ENCODE assay signal across 8 cellular contexts in the genomic region with DNA sequence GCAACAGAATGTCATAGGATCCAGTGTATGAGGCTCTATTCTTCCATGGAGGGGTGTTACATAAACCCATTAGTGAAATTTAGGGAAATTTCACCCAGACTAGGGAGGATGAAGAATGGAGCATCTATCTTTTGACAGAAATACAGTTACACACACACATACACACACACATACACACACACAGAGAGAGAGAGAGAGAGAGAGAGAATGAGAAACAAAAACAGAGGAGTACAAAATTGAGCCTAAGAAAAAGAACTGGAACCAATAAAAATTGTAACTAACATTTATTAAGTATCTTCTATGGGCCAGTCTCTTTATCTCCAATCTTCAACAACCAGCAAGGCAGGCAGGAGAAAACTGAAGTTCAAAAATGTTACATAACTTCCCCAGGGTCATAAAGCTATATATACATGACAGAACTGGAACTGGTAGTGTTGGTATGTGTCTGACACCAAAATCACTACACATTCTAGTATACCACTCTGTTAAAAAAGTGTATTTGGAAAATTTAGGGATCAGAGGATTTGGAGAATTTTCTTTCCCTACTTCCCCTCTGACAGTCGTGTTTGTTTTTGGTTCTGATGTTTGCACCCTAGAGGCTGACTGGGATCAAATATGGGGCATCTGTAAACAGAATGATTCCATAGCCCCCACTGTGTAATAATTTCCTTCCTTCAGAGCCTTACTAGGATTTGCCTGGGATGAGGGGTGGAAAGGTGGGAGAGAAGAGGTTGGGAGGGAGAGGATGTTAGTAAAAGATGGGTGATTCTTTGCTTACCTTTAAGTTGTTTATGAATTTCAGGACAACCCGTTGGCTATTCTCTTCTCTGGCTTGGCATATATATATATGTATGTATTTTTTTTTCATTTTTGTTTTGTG. TPM values are rescaled to one million over a fixed set of nuclear protein-coding genes. Genes with fewer than 3 reads are reported as not detected.
DNase-seq lines count a peak whose midpoint lies in the region; ATAC-seq, FAIRE-seq and TF ChIP-seq lines count a peak whose summit lies in the region.

No MANE protein-coding gene starts in this region.

- no peak for DNase-seq in activated T-cell treated with anti-CD3 and anti-CD28 coated beads, Interleukin-2, amount 50 U/mL, for 4 hours
- DNase-seq in activated T-cell treated with anti-CD3 and anti-CD28 coated beads, Interleukin-2, amount 50 U/mL, for 1 hour: no peak
- DNase-seq in keratinocyte (ENCODE audit: low read depth, low spot score) (no peak), thyroid gland (no peak), NCI-H146 treated with DMSO at 0.1 percent for 48 hours (lab: John Stamatoyannopoulos, UW; ENCODE audit: unreplicated experiment) (no peak)

- no peaks in the 10 kb centered on the region for H3K36me3 Mint-ChIP-seq in activated T-cell treated with anti-CD3 and anti-CD28 coated beads, Interleukin-2, amount 50 U/mL, for 4 hours (ENCODE audit: insufficient read depth)
- H3K36me3 Mint-ChIP-seq in activated T-helper 17 cell treated with anti-CD3 and anti-CD28 coated beads, Interleukin-2, amount 50 U/mL, for 72 hours (ENCODE audit: low read depth): no peaks in the 10 kb centered on the region

- peaks cover 7% of the 10 kb centered on the region for H3K27me3 Mint-ChIP-seq in activated T-cell treated with anti-CD3 and anti-CD28 coated beads, Interleukin-2, amount 50 U/mL, for 4 hours (ENCODE audit: low read depth)
- no peaks in the 10 kb centered on the region for H3K27me3 Mint-ChIP-seq in activated T-helper 17 cell treated with anti-CD3 and anti-CD28 coated beads, Interleukin-2, amount 50 U/mL, for 72 hours

- H3K27ac ChIP-seq in keratinocyte (ENCODE audit: control insufficient read depth, insufficient read depth, low read length) (peak overlapping the region; percentile 99), thyroid gland (peak overlapping the region; percentile 82 to 99 (median 97))

- H3K4me3 ChIP-seq in keratinocyte (ENCODE audit: control insufficient read depth in 2 of 3, extremely low read depth in 1 of 3, insufficient read depth in 2 of 3, low read depth in 1 of 3, low read length in 3 of 3) (peak overlapping the region in 2 of 3 experiments; percentile 85 to 87), thyroid gland (replicated peaks in 1 of 3) (peak overlapping the region in 2 of 3 donors; percentile 10 to 80)

- H3K79me2 ChIP-seq in keratinocyte (ENCODE audit: control insufficient read depth, insufficient read depth, low read length): peaks cover 39% of the 10 kb centered on the region

- peak overlapping the region; percentile 83 for H3K27ac Mint-ChIP-seq in activated T-helper 17 cell treated with anti-CD3 and anti-CD28 coated beads, Interleukin-2, amount 50 U/mL, for 72 hours

- H3K36me3 ChIP-seq in keratinocyte (ENCODE audit: control insufficient read depth in 2 of 2, extremely low read depth in 1 of 2, insufficient read depth in 2 of 2, low read length in 2 of 2): no peaks in the 10 kb centered on the region
- H3K36me3 ChIP-seq in thyroid gland: no peaks in the 10 kb centered on the region

- H3K27me3 ChIP-seq in keratinocyte (ENCODE audit: control insufficient read depth, extremely low read depth, insufficient read depth, low read length) (no peaks in the 10 kb centered on the region), thyroid gland (no peaks in the 10 kb centered on the region)

- no peaks in the 10 kb centered on the region for H3K9me3 Mint-ChIP-seq in activated T-cell treated with anti-CD3 and anti-CD28 coated beads, Interleukin-2, amount 50 U/mL, for 4 hours
- H3K9me3 Mint-ChIP-seq in activated T-helper 17 cell treated with anti-CD3 and anti-CD28 coated beads, Interleukin-2, amount 50 U/mL, for 72 hours: no peaks in the 10 kb centered on the region

- peak overlapping the region; percentile 73 for H3K4me3 Mint-ChIP-seq in activated T-cell treated with anti-CD3 and anti-CD28 coated beads, Interleukin-2, amount 50 U/mL, for 4 hours
- H3K4me3 Mint-ChIP-seq in activated T-helper 17 cell treated with anti-CD3 and anti-CD28 coated beads, Interleukin-2, amount 50 U/mL, for 72 hours: peak overlapping the region; percentile 64

- intact Hi-C loops in thyroid gland (cut with DNase I): no loop called here

- H4K20me1 ChIP-seq in keratinocyte (ENCODE audit: control insufficient read depth, extremely low read depth, insufficient read depth, low read length): no peaks in the 10 kb centered on the region

- no peak for TF ChIP-seq POLR2A in thyroid gland (IDR thresholded peaks at IDR 0.05)

- H3K4me2 ChIP-seq in keratinocyte (ENCODE audit: control insufficient read depth, extremely low read depth, insufficient read depth, low read depth, low read length): peak overlapping the region; percentile 100

- no peak for TF ChIP-seq CTCF in keratinocyte (optimal IDR thresholded peaks at IDR 0.05 in 1 of 3, IDR thresholded peaks at IDR 0.05 in 1 of 3, conservative IDR thresholded peaks at IDR 0.05 in 1 of 3; ENCODE audit: extremely low read depth in 1 of 3, insufficient read depth in 2 of 3, low read length in 3 of 3)
- no peak for TF ChIP-seq CTCF in thyroid gland (IDR thresholded peaks at IDR 0.05)

- H3K9me3 ChIP-seq in keratinocyte (ENCODE audit: control insufficient read depth, low read depth, low read length): no peaks in the 10 kb centered on the region
- H3K9me3 ChIP-seq in thyroid gland: no peaks in the 10 kb centered on the region

- dilution Hi-C loops in keratinocyte (cut with MboI; ENCODE audit: extremely low pct_ligation_motif_present, low sequenced_read_pairs): no loop called here

- H3K4me1 ChIP-seq in keratinocyte (ENCODE audit: control insufficient read depth, extremely low read depth, insufficient read depth, low read length) (peaks cover 43% of the 10 kb centered on the region), thyroid gland (peaks cover 17 to 18% of the 10 kb centered on the region in 2 donors)

- peak overlapping the region; percentile 90 for H3K9ac ChIP-seq in keratinocyte (ENCODE audit: control insufficient read depth, extremely low read depth, insufficient read depth, low read length)

- WGBS in thyroid gland, 2 donors: 30 to 41% methylated on average over 2 of the region's 2 CpGs

- H3K9me1 ChIP-seq in keratinocyte (ENCODE audit: control insufficient read depth, extremely low read depth, insufficient read depth, low read length): no peaks in the 10 kb centered on the region

- H3K4me1 Mint-ChIP-seq in activated T-cell treated with anti-CD3 and anti-CD28 coated beads, Interleukin-2, amount 50 U/mL, for 4 hours (ENCODE audit: low read depth): peaks cover 41% of the 10 kb centered on the region
- peaks cover 21% of the 10 kb centered on the region for H3K4me1 Mint-ChIP-seq in activated T-helper 17 cell treated with anti-CD3 and anti-CD28 coated beads, Interleukin-2, amount 50 U/mL, for 72 hours

- peak overlapping the region; percentile 92 for H2AFZ ChIP-seq in keratinocyte (ENCODE audit: control insufficient read depth, low read length)

- no peak for ATAC-seq in activated T-cell treated with anti-CD3 and anti-CD28 coated beads, Interleukin-2, amount 50 U/mL, for 4 hours
- ATAC-seq in activated T-helper 17 cell treated with anti-CD3 and anti-CD28 coated beads, Interleukin-2, amount 50 U/mL, for 72 hours (replicated peaks): no peak
- ATAC-seq in HG03095 (IDR thresholded peaks at IDR 0.05; ENCODE audit: unreplicated experiment): no peak
- no peak for ATAC-seq in GM21381 (IDR thresholded peaks at IDR 0.05; ENCODE audit: unreplicated experiment)

- FAIRE-seq in keratinocyte (lab: Jason Lieb, UNC): no peak

RNA-seq across cellular contexts. Expression of a gene that starts 1.0 kb away (rescaled TPM):
- 1 to 10 TPM; 5.4 to 5.9 (median 5.5) TPM for total RNA-seq in activated T-cell treated with anti-CD3 and anti-CD28 coated beads, Interleukin-2, amount 50 U/mL, for 4 hours
- 1 to 10 TPM in 1 of 2 donors, under 1 TPM in 1; 0.99 to 1.8 TPM for total RNA-seq in activated T-helper 17 cell treated with anti-CD3 and anti-CD28 coated beads, Interleukin-2, amount 50 U/mL, for 72 hours
- 17.1 to 27.7 TPM (median 25.4 TPM) in 3 replicates for polyA plus RNA-seq in keratinocyte
- 18.3 TPM for polyA plus RNA-seq in keratinocyte (2011; ENCODE audit: low read depth)
- 18.4 and 29.8 TPM in 2 replicates for polyA plus RNA-seq in keratinocyte (2011; cell fraction: cytosol; rRNA removed)
- polyA plus RNA-seq in keratinocyte (2011; cell fraction: nucleus; rRNA removed): 23.6 and 24.3 TPM in 2 replicates
- 20.6 and 22.0 TPM in 2 replicates for polyA plus RNA-seq in keratinocyte (2012; ENCODE audit: low replicate concordance)
- 22.9 to 61.7 TPM (median 51.0 TPM) in 3 replicates for polyA minus RNA-seq in keratinocyte
- 32.0 TPM for polyA minus RNA-seq in keratinocyte (2011; cell fraction: cytosol; rRNA and poly(A)+ RNA removed)
- 32.7 and 70.1 TPM in 2 replicates for polyA minus RNA-seq in keratinocyte (2011; cell fraction: nucleus; rRNA and poly(A)+ RNA removed)
- 10 to 100 TPM; 51.1 to 58.8 (median 54.1) TPM for total RNA-seq in thyroid gland

Comparison
In these comparisons a context has a peak if more than half of its experiments do, and no peak if none do; other contexts are left out.
1. RNA of a gene that starts 1.0 kb away (total RNA-seq): 51.1 to 58.8 TPM in thyroid gland; 5.4 to 5.9 TPM in activated T-cell treated with anti-CD3 and anti-CD28 coated beads, Interleukin-2, amount 50 U/mL, for 4 hours and 0.99 to 1.8 TPM in activated T-helper 17 cell treated with anti-CD3 and anti-CD28 coated beads, Interleukin-2, amount 50 U/mL, for 72 hours; every median in the first group is over 4 times any median in the second.